In the genomic region with DNA sequence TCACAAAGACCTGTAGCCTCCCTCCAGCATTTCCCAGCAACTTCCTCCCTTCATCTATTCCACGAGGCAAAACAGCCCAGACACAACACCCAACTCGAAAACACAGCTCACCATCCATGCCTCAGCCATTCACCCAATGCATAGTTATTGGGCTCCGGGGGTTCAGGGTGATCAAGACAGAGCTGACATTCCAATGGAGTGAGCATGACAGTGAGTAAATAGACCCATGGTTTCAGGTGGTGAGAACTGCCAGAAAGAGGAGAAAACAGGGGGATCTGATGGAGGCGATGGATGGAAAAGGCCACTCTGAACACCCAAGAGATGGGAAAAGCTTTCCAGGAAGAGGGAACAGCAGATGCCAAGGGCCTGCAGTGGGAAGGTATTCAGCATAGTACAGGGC, we compare ENCODE assay signal across 1 cellular context.
A peak's percentile ranks its signal among the peaks of the same experiment; 100 is the strongest.
TF ChIP-seq lines count a peak whose summit lies in the region.

No MANE protein-coding gene starts in this region.

TF ChIP-seq in K562, 482 proteins besides CTCF, POLR2A, EP300 and RAD21:
- TF ChIP-seq FOXP1 (CRISPR knock-in tag; IDR thresholded peaks at IDR 0.05): 0 out of 2 replicates have a peak, but pooled peaks have one; percentile 38
- no peak for TF ChIP-seq TAL1 (IDR thresholded peaks at IDR 0.05)
- TF ChIP-seq SPI1 (IDR thresholded peaks at IDR 0.05; ENCODE audit: borderline replicate concordance, low read depth, low read length): peak; percentile 19; the same call in 1 of the 2 replicates
- 0 out of 2 replicates have a peak, but pooled peaks have one; percentile 2 for TF ChIP-seq ESRRA (IDR thresholded peaks at IDR 0.05; ENCODE audit: borderline replicate concordance, low read depth)
- no peak for TF ChIP-seq RBM39 (optimal IDR thresholded peaks at IDR 0.05; ENCODE audit: low read depth, low read length)
- TF ChIP-seq, protein P1, sequence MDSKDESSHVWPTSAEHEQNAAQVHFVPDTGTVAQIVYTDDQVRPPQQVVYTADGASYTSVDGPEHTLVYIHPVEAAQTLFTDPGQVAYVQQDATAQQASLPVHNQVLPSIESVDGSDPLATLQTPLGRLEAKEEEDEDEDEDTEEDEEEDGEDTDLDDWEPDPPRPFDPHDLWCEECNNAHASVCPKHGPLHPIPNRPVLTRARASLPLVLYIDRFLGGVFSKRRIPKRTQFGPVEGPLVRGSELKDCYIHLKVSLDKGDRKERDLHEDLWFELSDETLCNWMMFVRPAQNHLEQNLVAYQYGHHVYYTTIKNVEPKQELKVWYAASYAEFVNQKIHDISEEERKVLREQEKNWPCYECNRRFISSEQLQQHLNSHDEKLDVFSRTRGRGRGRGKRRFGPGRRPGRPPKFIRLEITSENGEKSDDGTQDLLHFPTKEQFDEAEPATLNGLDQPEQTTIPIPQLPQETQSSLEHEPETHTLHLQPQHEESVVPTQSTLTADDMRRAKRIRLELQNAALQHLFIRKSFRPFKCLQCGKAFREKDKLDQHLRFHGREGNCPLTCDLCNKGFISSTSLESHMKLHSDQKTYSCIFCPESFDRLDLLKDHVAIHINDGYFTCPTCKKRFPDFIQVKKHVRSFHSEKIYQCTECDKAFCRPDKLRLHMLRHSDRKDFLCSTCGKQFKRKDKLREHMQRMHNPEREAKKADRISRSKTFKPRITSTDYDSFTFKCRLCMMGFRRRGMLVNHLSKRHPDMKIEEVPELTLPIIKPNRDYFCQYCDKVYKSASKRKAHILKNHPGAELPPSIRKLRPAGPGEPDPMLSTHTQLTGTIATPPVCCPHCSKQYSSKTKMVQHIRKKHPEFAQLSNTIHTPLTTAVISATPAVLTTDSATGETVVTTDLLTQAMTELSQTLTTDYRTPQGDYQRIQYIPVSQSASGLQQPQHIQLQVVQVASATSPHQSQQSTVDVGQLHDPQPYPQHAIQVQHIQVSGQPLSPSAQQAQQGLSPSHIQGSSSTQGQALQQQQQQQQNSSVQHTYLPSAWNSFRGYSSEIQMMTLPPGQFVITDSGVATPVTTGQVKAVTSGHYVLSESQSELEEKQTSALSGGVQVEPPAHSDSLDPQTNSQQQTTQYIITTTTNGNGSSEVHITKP (IDR thresholded peaks at IDR 0.05; ENCODE audit: partially characterized antibody): no peak
- TF ChIP-seq RBBP5 (IDR thresholded peaks at IDR 0.05; ENCODE audit: borderline replicate concordance, insufficient read depth, low read length, poor library complexity, severe bottlenecking): no peak
- TF ChIP-seq TEAD1 (CRISPR knock-in tag; IDR thresholded peaks at IDR 0.05): 0 out of 4 replicates have a peak, but pooled peaks of 1 of the 2 experiments have one; percentile 17
- TF ChIP-seq, protein P2, sequence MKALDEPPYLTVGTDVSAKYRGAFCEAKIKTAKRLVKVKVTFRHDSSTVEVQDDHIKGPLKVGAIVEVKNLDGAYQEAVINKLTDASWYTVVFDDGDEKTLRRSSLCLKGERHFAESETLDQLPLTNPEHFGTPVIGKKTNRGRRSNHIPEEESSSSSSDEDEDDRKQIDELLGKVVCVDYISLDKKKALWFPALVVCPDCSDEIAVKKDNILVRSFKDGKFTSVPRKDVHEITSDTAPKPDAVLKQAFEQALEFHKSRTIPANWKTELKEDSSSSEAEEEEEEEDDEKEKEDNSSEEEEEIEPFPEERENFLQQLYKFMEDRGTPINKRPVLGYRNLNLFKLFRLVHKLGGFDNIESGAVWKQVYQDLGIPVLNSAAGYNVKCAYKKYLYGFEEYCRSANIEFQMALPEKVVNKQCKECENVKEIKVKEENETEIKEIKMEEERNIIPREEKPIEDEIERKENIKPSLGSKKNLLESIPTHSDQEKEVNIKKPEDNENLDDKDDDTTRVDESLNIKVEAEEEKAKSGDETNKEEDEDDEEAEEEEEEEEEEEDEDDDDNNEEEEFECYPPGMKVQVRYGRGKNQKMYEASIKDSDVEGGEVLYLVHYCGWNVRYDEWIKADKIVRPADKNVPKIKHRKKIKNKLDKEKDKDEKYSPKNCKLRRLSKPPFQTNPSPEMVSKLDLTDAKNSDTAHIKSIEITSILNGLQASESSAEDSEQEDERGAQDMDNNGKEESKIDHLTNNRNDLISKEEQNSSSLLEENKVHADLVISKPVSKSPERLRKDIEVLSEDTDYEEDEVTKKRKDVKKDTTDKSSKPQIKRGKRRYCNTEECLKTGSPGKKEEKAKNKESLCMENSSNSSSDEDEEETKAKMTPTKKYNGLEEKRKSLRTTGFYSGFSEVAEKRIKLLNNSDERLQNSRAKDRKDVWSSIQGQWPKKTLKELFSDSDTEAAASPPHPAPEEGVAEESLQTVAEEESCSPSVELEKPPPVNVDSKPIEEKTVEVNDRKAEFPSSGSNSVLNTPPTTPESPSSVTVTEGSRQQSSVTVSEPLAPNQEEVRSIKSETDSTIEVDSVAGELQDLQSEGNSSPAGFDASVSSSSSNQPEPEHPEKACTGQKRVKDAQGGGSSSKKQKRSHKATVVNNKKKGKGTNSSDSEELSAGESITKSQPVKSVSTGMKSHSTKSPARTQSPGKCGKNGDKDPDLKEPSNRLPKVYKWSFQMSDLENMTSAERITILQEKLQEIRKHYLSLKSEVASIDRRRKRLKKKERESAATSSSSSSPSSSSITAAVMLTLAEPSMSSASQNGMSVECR (CRISPR knock-in tag; IDR thresholded peaks at IDR 0.05): 0 out of 2 replicates have a peak, but pooled peaks have one; percentile 34
- no peak for TF ChIP-seq CBFA2T3 (IDR thresholded peaks at IDR 0.05)
- no peak for TF ChIP-seq SLC30A9 (CRISPR knock-in tag; IDR thresholded peaks at IDR 0.05)
- TF ChIP-seq SMARCA4 (IDR thresholded peaks at IDR 0.05): 0 out of 2 replicates have a peak, but pooled peaks have one; percentile 7
- TF ChIP-seq, protein P3, sequence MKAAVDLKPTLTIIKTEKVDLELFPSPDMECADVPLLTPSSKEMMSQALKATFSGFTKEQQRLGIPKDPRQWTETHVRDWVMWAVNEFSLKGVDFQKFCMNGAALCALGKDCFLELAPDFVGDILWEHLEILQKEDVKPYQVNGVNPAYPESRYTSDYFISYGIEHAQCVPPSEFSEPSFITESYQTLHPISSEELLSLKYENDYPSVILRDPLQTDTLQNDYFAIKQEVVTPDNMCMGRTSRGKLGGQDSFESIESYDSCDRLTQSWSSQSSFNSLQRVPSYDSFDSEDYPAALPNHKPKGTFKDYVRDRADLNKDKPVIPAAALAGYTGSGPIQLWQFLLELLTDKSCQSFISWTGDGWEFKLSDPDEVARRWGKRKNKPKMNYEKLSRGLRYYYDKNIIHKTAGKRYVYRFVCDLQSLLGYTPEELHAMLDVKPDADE (conservative IDR thresholded peaks at IDR 0.05; ENCODE audit: control insufficient read depth, low read depth, low read length): no peak
- no peak for TF ChIP-seq ZNF133 (CRISPR knock-in tag; IDR thresholded peaks at IDR 0.05)
- no peak for TF ChIP-seq CHCHD3 (CRISPR knock-in tag; IDR thresholded peaks at IDR 0.05)
- no peak for TF ChIP-seq ZNF77 (CRISPR knock-in tag; IDR thresholded peaks at IDR 0.05)
- TF ChIP-seq FOXA3 (CRISPR knock-in tag; conservative IDR thresholded peaks at IDR 0.05 in 1 of 2, IDR thresholded peaks at IDR 0.05 in 1 of 2): 0 out of 4 replicates have a peak, but pooled peaks of 1 of the 2 experiments have one; percentile 59
- no peak for TF ChIP-seq ZKSCAN3 (CRISPR knock-in tag; IDR thresholded peaks at IDR 0.05)
